In genomic region chr12:79927772-79928474, GRCh38 we compare ENCODE assay signal across 8 cellular contexts. TPM values are rescaled to one million over a fixed set of nuclear protein-coding genes. Genes with fewer than 3 reads are reported as not detected.
DNase-seq lines count a peak whose midpoint lies in the region; ATAC-seq and TF ChIP-seq lines count a peak whose summit lies in the region.

No MANE protein-coding gene starts in this region.

- ATAC-seq in GM21360 (IDR thresholded peaks at IDR 0.05; ENCODE audit: unreplicated experiment) (peak; percentile 97), HG03521 (IDR thresholded peaks at IDR 0.05; ENCODE audit: unreplicated experiment) (peak; percentile 95), natural killer cell (peak; percentile 93 to 98 (median 93))

- H3K9me3 Mint-ChIP-seq in natural killer cell = no peaks in the 10 kb centered on the region

- peaks cover 57 to 65% of the 10 kb centered on the region in 2 donors for H3K4me1 Mint-ChIP-seq in natural killer cell

- DNase-seq in GDM1 (lab: John Stamatoyannopoulos, UW) (peak; percentile 47), natural killer cell (peak; percentile 38), RKO (ENCODE audit: low spot score) (no peak), NCI-H1105 (lab: John Stamatoyannopoulos, UW) (no peak), head of caudate nucleus (no peak)
- DNase-seq in activated CD8-positive, alpha-beta memory T cell treated with anti-CD3 and anti-CD28 coated beads, Interleukin-2, amount 50 U/mL, for 4 hours = peak; percentile 38

- H3K36me3 Mint-ChIP-seq in natural killer cell = no peaks in the 10 kb centered on the region

- H3K4me3 Mint-ChIP-seq in natural killer cell = peak overlapping the region; percentile 62

- TF ChIP-seq CTCF in natural killer cell (IDR thresholded peaks at IDR 0.05) = no peak

- H3K27me3 Mint-ChIP-seq in natural killer cell (ENCODE audit: low read depth in 2 of 2) = no peaks in the 10 kb centered on the region

- peak overlapping the region; percentile 82 to 88 for H3K27ac Mint-ChIP-seq in natural killer cell

- intact Hi-C loops in natural killer cell (cut with micrococcal nuclease) = no loop called here
- intact Hi-C loops in head of caudate nucleus (cut with DNase I) = no loop called here

RNA-seq across cellular contexts. Expression of gene PPP1R12A, which starts 7.0 kb away (rescaled TPM):
- 100 to 1,000 TPM; 145 to 192 (median 185) TPM for total RNA-seq in natural killer cell

Comparison
In these comparisons a context has a peak if more than half of its experiments do, and no peak if none do; other contexts are left out.
1. DNase-seq: peak in GDM1 (single experiment), activated CD8-positive, alpha-beta memory T cell treated with anti-CD3 and anti-CD28 coated beads, Interleukin-2, amount 50 U/mL, for 4 hours (single experiment) and natural killer cell (single experiment); none in RKO (single experiment), NCI-H1105 (single experiment) and head of caudate nucleus (0 of 42).
2. Peak in every context shown above with its lines, with median percentiles within 50 percentile points of each other: ATAC-seq.